ENCODE assay signal across 1 cellular context in the genomic region with DNA sequence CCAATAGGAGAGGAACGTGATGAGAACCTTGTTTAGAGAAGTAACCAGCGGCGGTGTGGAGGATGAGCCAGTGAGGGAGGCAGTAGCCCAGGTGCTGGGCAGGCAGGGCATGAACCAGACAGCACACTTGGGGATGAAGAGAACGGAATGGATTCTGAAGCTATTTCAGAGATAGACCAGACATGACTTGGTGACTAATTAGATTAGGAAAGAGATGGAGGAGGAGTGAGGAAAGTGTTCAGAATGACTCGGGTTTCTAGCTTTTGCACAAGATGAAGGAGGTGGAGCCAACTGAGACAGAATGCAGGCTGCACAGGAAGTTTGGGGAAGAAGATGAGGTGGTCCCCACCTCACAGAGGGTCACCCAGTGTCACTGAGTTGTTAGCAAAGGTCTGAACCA.
TF ChIP-seq lines count a peak whose summit lies in the region.

No MANE protein-coding gene starts in this region.

TF ChIP-seq in K562, 482 proteins besides CTCF, POLR2A, EP300 and RAD21:
- TF ChIP-seq, protein P1, sequence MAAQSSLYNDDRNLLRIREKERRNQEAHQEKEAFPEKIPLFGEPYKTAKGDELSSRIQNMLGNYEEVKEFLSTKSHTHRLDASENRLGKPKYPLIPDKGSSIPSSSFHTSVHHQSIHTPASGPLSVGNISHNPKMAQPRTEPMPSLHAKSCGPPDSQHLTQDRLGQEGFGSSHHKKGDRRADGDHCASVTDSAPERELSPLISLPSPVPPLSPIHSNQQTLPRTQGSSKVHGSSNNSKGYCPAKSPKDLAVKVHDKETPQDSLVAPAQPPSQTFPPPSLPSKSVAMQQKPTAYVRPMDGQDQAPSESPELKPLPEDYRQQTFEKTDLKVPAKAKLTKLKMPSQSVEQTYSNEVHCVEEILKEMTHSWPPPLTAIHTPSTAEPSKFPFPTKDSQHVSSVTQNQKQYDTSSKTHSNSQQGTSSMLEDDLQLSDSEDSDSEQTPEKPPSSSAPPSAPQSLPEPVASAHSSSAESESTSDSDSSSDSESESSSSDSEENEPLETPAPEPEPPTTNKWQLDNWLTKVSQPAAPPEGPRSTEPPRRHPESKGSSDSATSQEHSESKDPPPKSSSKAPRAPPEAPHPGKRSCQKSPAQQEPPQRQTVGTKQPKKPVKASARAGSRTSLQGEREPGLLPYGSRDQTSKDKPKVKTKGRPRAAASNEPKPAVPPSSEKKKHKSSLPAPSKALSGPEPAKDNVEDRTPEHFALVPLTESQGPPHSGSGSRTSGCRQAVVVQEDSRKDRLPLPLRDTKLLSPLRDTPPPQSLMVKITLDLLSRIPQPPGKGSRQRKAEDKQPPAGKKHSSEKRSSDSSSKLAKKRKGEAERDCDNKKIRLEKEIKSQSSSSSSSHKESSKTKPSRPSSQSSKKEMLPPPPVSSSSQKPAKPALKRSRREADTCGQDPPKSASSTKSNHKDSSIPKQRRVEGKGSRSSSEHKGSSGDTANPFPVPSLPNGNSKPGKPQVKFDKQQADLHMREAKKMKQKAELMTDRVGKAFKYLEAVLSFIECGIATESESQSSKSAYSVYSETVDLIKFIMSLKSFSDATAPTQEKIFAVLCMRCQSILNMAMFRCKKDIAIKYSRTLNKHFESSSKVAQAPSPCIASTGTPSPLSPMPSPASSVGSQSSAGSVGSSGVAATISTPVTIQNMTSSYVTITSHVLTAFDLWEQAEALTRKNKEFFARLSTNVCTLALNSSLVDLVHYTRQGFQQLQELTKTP (IDR thresholded peaks at IDR 0.05; ENCODE audit: low read depth in 1 of 2, partially characterized antibody in 2 of 2), result no peak
- TF ChIP-seq CEBPB (tag; IDR thresholded peaks at IDR 0.05) (peak; percentile 56; the same call in 1 of the 2 replicates), FOSL1 (tag; conservative IDR thresholded peaks at IDR 0.05) (peak; percentile 59), HSF4 (CRISPR knock-in tag; IDR thresholded peaks at IDR 0.05; ENCODE audit: borderline replicate concordance) (no peak), DNMT1 (IDR thresholded peaks at IDR 0.05) (no peak), CBX1 (IDR thresholded peaks at IDR 0.05; ENCODE audit: low read depth) (no peak), MTA2 (IDR thresholded peaks at IDR 0.05; ENCODE audit: low read depth) (no peak), SMARCA5 (IDR thresholded peaks at IDR 0.05) (no peak), HDAC1 (IDR thresholded peaks at IDR 0.05) (no peak), TRIM28 (IDR thresholded peaks at IDR 0.05) (no peak), CEBPG (CRISPR knock-in tag; IDR thresholded peaks at IDR 0.05) (no peak), CEBPG (tag; conservative IDR thresholded peaks at IDR 0.05 in 1 of 2, IDR thresholded peaks at IDR 0.05 in 1 of 2) (peak in 1 of 2 experiments; percentile 55; a peak in 2 of 4 replicates)
